In the genomic region with DNA sequence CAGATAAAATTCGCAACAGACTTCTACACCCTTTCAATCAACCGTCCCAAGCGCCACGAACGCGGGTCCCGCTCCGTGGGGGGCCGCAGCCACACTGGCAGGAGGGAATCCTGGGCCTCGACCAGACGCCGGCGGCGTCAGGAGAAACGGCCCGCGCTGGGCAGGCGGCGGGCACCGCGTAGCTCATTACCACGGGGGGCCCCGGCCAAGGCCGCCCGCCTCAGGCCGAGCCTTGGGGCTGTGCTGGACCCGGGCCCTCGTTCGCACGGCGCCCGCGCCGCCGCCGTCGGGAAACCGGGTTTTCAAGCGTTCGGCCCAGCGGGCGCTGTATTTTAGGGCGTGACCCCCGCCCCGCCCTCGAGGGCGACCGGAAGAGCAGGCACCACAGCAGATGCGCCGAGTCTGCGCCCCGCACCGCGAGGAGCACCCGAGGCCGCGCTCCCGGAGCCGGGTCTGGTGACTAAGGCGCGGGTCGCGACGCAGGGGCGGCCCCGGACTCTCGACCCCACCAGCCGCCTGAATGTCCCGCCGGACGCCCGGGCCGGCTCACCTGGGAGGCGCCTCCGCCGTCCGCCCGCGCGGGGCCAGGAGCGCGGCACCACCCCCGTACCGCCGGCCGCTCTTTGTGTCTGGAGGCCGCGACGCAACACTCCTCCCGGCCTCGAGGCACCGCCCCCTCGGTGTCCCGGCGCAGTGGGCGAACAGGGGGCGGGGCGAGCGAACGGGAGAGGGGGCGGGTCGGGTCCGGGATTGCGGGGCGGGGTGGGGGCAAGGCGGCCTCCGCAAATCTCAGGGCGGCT, we compare ENCODE assay signal across 1 cellular context.
TF ChIP-seq lines count a peak whose summit lies in the region.

A gene (minus strand): TSS at position 627 of the 800 bp plus-strand sequence. CDS start 58,944 bp downstream, outside the sequence.

TF ChIP-seq in HepG2, 621 proteins besides CTCF, POLR2A, EP300 and RAD21 (continued from another document and continues in another):
- TF ChIP-seq, protein P1, sequence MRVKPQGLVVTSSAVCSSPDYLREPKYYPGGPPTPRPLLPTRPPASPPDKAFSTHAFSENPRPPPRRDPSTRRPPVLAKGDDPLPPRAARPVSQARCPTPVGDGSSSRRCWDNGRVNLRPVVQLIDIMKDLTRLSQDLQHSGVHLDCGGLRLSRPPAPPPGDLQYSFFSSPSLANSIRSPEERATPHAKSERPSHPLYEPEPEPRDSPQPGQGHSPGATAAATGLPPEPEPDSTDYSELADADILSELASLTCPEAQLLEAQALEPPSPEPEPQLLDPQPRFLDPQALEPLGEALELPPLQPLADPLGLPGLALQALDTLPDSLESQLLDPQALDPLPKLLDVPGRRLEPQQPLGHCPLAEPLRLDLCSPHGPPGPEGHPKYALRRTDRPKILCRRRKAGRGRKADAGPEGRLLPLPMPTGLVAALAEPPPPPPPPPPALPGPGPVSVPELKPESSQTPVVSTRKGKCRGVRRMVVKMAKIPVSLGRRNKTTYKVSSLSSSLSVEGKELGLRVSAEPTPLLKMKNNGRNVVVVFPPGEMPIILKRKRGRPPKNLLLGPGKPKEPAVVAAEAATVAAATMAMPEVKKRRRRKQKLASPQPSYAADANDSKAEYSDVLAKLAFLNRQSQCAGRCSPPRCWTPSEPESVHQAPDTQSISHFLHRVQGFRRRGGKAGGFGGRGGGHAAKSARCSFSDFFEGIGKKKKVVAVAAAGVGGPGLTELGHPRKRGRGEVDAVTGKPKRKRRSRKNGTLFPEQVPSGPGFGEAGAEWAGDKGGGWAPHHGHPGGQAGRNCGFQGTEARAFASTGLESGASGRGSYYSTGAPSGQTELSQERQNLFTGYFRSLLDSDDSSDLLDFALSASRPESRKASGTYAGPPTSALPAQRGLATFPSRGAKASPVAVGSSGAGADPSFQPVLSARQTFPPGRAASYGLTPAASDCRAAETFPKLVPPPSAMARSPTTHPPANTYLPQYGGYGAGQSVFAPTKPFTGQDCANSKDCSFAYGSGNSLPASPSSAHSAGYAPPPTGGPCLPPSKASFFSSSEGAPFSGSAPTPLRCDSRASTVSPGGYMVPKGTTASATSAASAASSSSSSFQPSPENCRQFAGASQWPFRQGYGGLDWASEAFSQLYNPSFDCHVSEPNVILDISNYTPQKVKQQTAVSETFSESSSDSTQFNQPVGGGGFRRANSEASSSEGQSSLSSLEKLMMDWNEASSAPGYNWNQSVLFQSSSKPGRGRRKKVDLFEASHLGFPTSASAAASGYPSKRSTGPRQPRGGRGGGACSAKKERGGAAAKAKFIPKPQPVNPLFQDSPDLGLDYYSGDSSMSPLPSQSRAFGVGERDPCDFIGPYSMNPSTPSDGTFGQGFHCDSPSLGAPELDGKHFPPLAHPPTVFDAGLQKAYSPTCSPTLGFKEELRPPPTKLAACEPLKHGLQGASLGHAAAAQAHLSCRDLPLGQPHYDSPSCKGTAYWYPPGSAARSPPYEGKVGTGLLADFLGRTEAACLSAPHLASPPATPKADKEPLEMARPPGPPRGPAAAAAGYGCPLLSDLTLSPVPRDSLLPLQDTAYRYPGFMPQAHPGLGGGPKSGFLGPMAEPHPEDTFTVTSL (CRISPR knock-in tag; IDR thresholded peaks at IDR 0.05; ENCODE audit: borderline replicate concordance): 0 out of 2 replicates have a peak, but pooled peaks have one; percentile 1
- peak; percentile 71 for TF ChIP-seq SMAD1 (CRISPR knock-in tag; IDR thresholded peaks at IDR 0.05; ENCODE audit: borderline replicate concordance, low read depth)
- TF ChIP-seq, protein P2, sequence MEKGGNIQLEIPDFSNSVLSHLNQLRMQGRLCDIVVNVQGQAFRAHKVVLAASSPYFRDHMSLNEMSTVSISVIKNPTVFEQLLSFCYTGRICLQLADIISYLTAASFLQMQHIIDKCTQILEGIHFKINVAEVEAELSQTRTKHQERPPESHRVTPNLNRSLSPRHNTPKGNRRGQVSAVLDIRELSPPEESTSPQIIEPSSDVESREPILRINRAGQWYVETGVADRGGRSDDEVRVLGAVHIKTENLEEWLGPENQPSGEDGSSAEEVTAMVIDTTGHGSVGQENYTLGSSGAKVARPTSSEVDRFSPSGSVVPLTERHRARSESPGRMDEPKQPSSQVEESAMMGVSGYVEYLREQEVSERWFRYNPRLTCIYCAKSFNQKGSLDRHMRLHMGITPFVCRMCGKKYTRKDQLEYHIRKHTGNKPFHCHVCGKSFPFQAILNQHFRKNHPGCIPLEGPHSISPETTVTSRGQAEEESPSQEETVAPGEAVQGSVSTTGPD (CRISPR knock-in tag; IDR thresholded peaks at IDR 0.05): no peak
- no peak for TF ChIP-seq XRCC5 (optimal IDR thresholded peaks at IDR 0.05; ENCODE audit: low read length)
- TF ChIP-seq PHF5A (CRISPR knock-in tag; IDR thresholded peaks at IDR 0.05; ENCODE audit: low read depth, unreplicated experiment): no peak
- TF ChIP-seq, protein P3, sequence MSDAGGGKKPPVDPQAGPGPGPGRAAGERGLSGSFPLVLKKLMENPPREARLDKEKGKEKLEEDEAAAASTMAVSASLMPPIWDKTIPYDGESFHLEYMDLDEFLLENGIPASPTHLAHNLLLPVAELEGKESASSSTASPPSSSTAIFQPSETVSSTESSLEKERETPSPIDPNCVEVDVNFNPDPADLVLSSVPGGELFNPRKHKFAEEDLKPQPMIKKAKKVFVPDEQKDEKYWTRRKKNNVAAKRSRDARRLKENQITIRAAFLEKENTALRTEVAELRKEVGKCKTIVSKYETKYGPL (CRISPR knock-in tag; IDR thresholded peaks at IDR 0.05): peak; percentile 65
- no peak for TF ChIP-seq BRCA1 (CRISPR knock-in tag; IDR thresholded peaks at IDR 0.05)
- TF ChIP-seq, protein P4, sequence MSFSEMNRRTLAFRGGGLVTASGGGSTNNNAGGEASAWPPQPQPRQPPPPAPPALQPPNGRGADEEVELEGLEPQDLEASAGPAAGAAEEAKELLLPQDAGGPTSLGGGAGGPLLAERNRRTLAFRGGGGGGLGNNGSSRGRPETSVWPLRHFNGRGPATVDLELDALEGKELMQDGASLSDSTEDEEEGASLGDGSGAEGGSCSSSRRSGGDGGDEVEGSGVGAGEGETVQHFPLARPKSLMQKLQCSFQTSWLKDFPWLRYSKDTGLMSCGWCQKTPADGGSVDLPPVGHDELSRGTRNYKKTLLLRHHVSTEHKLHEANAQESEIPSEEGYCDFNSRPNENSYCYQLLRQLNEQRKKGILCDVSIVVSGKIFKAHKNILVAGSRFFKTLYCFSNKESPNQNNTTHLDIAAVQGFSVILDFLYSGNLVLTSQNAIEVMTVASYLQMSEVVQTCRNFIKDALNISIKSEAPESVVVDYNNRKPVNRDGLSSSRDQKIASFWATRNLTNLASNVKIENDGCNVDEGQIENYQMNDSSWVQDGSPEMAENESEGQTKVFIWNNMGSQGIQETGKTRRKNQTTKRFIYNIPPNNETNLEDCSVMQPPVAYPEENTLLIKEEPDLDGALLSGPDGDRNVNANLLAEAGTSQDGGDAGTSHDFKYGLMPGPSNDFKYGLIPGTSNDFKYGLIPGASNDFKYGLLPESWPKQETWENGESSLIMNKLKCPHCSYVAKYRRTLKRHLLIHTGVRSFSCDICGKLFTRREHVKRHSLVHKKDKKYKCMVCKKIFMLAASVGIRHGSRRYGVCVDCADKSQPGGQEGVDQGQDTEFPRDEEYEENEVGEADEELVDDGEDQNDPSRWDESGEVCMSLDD (CRISPR knock-in tag; IDR thresholded peaks at IDR 0.05; ENCODE audit: borderline replicate concordance): peak; percentile 84; the same call in 1 of the 2 replicates
- peak; percentile 74; the same call in 1 of the 2 replicates for TF ChIP-seq ZNF230 (CRISPR knock-in tag; IDR thresholded peaks at IDR 0.05)
- TF ChIP-seq FOXM1 (CRISPR knock-in tag; IDR thresholded peaks at IDR 0.05): peak; percentile 54; the same call in 1 of the 2 replicates
- TF ChIP-seq, protein P5, sequence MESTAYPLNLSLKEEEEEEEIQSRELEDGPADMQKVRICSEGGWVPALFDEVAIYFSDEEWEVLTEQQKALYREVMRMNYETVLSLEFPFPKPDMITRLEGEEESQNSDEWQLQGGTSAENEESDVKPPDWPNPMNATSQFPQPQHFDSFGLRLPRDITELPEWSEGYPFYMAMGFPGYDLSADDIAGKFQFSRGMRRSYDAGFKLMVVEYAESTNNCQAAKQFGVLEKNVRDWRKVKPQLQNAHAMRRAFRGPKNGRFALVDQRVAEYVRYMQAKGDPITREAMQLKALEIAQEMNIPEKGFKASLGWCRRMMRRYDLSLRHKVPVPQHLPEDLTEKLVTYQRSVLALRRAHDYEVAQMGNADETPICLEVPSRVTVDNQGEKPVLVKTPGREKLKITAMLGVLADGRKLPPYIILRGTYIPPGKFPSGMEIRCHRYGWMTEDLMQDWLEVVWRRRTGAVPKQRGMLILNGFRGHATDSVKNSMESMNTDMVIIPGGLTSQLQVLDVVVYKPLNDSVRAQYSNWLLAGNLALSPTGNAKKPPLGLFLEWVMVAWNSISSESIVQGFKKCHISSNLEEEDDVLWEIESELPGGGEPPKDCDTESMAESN (CRISPR knock-in tag; conservative IDR thresholded peaks at IDR 0.05): peak; percentile 44
- TF ChIP-seq ZNF790 (CRISPR knock-in tag; IDR thresholded peaks at IDR 0.05; ENCODE audit: borderline replicate concordance): peak; percentile 93; the same call in 1 of the 2 replicates
- TF ChIP-seq ZNF724P (CRISPR knock-in tag; IDR thresholded peaks at IDR 0.05; ENCODE audit: borderline replicate concordance): peak; percentile 87; the same call in 1 of the 2 replicates
- TF ChIP-seq SSRP1 (CRISPR knock-in tag; IDR thresholded peaks at IDR 0.05): peak; percentile 18; the same call in 1 of the 2 replicates
- peak; percentile 85 for TF ChIP-seq JARID2 (CRISPR knock-in tag; IDR thresholded peaks at IDR 0.05; ENCODE audit: insufficient replicate concordance)
- no peak for TF ChIP-seq EHMT2 (IDR thresholded peaks at IDR 0.05; ENCODE audit: borderline replicate concordance, low read depth, low read length)
- peak; percentile 49; the same call in 1 of the 2 replicates for TF ChIP-seq ZZZ3 (CRISPR knock-in tag; IDR thresholded peaks at IDR 0.05; ENCODE audit: borderline replicate concordance)
- TF ChIP-seq, protein P6, sequence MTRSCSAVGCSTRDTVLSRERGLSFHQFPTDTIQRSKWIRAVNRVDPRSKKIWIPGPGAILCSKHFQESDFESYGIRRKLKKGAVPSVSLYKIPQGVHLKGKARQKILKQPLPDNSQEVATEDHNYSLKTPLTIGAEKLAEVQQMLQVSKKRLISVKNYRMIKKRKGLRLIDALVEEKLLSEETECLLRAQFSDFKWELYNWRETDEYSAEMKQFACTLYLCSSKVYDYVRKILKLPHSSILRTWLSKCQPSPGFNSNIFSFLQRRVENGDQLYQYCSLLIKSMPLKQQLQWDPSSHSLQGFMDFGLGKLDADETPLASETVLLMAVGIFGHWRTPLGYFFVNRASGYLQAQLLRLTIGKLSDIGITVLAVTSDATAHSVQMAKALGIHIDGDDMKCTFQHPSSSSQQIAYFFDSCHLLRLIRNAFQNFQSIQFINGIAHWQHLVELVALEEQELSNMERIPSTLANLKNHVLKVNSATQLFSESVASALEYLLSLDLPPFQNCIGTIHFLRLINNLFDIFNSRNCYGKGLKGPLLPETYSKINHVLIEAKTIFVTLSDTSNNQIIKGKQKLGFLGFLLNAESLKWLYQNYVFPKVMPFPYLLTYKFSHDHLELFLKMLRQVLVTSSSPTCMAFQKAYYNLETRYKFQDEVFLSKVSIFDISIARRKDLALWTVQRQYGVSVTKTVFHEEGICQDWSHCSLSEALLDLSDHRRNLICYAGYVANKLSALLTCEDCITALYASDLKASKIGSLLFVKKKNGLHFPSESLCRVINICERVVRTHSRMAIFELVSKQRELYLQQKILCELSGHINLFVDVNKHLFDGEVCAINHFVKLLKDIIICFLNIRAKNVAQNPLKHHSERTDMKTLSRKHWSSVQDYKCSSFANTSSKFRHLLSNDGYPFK (CRISPR knock-in tag; IDR thresholded peaks at IDR 0.05; ENCODE audit: borderline replicate concordance): no peak; the same call in 1 of the 2 replicates
- TF ChIP-seq, protein P7, sequence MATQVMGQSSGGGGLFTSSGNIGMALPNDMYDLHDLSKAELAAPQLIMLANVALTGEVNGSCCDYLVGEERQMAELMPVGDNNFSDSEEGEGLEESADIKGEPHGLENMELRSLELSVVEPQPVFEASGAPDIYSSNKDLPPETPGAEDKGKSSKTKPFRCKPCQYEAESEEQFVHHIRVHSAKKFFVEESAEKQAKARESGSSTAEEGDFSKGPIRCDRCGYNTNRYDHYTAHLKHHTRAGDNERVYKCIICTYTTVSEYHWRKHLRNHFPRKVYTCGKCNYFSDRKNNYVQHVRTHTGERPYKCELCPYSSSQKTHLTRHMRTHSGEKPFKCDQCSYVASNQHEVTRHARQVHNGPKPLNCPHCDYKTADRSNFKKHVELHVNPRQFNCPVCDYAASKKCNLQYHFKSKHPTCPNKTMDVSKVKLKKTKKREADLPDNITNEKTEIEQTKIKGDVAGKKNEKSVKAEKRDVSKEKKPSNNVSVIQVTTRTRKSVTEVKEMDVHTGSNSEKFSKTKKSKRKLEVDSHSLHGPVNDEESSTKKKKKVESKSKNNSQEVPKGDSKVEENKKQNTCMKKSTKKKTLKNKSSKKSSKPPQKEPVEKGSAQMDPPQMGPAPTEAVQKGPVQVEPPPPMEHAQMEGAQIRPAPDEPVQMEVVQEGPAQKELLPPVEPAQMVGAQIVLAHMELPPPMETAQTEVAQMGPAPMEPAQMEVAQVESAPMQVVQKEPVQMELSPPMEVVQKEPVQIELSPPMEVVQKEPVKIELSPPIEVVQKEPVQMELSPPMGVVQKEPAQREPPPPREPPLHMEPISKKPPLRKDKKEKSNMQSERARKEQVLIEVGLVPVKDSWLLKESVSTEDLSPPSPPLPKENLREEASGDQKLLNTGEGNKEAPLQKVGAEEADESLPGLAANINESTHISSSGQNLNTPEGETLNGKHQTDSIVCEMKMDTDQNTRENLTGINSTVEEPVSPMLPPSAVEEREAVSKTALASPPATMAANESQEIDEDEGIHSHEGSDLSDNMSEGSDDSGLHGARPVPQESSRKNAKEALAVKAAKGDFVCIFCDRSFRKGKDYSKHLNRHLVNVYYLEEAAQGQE (IDR thresholded peaks at IDR 0.05; ENCODE audit: borderline replicate concordance in 1 of 2, low read depth in 1 of 2, low read length in 2 of 2): peak in 1 of 2 experiments; percentile 30; a peak in 1 of 4 replicates
- TF ChIP-seq, protein P8, sequence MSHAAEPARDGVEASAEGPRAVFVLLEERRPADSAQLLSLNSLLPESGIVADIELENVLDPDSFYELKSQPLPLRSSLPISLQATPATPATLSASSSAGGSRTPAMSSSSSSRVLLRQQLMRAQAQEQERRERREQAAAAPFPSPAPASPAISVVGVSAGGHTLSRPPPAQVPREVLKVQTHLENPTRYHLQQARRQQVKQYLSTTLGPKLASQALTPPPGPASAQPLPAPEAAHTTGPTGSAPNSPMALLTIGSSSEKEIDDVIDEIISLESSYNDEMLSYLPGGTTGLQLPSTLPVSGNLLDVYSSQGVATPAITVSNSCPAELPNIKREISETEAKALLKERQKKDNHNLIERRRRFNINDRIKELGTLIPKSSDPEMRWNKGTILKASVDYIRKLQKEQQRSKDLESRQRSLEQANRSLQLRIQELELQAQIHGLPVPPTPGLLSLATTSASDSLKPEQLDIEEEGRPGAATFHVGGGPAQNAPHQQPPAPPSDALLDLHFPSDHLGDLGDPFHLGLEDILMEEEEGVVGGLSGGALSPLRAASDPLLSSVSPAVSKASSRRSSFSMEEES (CRISPR knock-in tag; IDR thresholded peaks at IDR 0.05): peak; percentile 18; the same call in 1 of the 2 replicates
- TF ChIP-seq, protein P9, sequence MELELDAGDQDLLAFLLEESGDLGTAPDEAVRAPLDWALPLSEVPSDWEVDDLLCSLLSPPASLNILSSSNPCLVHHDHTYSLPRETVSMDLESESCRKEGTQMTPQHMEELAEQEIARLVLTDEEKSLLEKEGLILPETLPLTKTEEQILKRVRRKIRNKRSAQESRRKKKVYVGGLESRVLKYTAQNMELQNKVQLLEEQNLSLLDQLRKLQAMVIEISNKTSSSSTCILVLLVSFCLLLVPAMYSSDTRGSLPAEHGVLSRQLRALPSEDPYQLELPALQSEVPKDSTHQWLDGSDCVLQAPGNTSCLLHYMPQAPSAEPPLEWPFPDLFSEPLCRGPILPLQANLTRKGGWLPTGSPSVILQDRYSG (CRISPR knock-in tag; IDR thresholded peaks at IDR 0.05): peak; percentile 97
- no peak for TF ChIP-seq PHF20 (CRISPR knock-in tag; IDR thresholded peaks at IDR 0.05)
- TF ChIP-seq BHLHE40 (IDR thresholded peaks at IDR 0.05; ENCODE audit: low read length): no peak
